ENCODE assay signal across 9 cellular contexts in genomic region chr3:100330651-100331050, GRCh38.
"Had no signal": no experiment of that assay in that cellular context is flagged by ENCODE, and none has a peak within 500 bp of the region (broad histone marks: within the 10 kb centered on the region; RNA-seq: fewer than 3 reads in every experiment).

No MANE protein-coding gene starts in this region.

- H3K9me3 ChIP-seq: HAP-1 had no signal

- DNase-seq: GM23248, GOT3, H7, HFFc6, IMR-90, KG1 had no signal

- H3K9ac ChIP-seq: GM23248 had no signal

- H3K36me3 ChIP-seq: HAP-1 had no signal

- H3K4me3 ChIP-seq: GM23248, HAP-1, K562 had no signal

- H3K4me3 Mint-ChIP-seq: HFFc6 had no signal

- H3K27ac Mint-ChIP-seq: HFFc6 had no signal

- H3K27ac ChIP-seq: GM23248 had no signal

- ATAC-seq: HCT116, K562 had no signal
